In the genomic region with DNA sequence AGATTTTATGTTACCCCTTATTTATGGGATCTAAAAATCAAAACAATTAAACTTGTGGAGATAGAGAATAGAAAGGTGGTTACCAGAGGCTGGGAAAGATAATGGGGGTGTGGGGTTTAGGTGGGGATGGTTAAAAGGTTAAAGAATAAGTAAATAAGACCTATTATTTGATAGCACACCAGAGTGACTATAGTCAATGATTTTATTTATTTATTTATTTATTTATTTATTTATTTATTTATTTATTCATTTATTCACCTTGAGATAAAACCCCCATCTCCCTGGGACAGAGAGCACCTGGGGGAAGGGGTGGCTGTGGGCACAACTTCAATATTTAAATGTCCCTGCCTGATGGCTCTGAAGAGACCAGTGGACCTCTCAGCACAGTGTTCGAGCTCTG, we compare ENCODE assay signal across 1 cellular context.
TF ChIP-seq lines count a peak whose summit lies in the region.

No MANE protein-coding gene starts in this region.

TF ChIP-seq in HEK293, 187 proteins besides CTCF, POLR2A, EP300 and RAD21 (continues in another document):
- TF ChIP-seq AEBP2 (tag by site-specific recombination; IDR thresholded peaks at IDR 0.05; ENCODE audit: borderline replicate concordance) (no peak), ZNF76 (tag by site-specific recombination; IDR thresholded peaks at IDR 0.05; ENCODE audit: borderline replicate concordance, low read depth) (no peak), ZBTB20 (tag by site-specific recombination; IDR thresholded peaks at IDR 0.05) (no peak), ZNF561 (tag by site-specific recombination; IDR thresholded peaks at IDR 0.05; ENCODE audit: borderline replicate concordance) (no peak), ZNF394 (tag by site-specific recombination; IDR thresholded peaks at IDR 0.05; ENCODE audit: borderline replicate concordance) (peak; percentile 78; the same call in 1 of the 2 replicates), ZNF843 (tag by site-specific recombination; IDR thresholded peaks at IDR 0.05) (no peak), ZNF596 (tag by site-specific recombination; IDR thresholded peaks at IDR 0.05) (no peak), ZNF558 (tag by site-specific recombination; IDR thresholded peaks at IDR 0.05) (no peak), ZNF830 (tag by site-specific recombination; IDR thresholded peaks at IDR 0.05; ENCODE audit: low read depth) (no peak), ZNF571 (tag by site-specific recombination; IDR thresholded peaks at IDR 0.05) (no peak), ZFP3 (tag by site-specific recombination; IDR thresholded peaks at IDR 0.05; ENCODE audit: low read depth) (no peak), ZNF114 (tag by site-specific recombination; IDR thresholded peaks at IDR 0.05) (no peak), GLI2 (tag by site-specific recombination; IDR thresholded peaks at IDR 0.05; ENCODE audit: borderline replicate concordance, low read depth) (no peak), ZNF660 (tag by site-specific recombination; IDR thresholded peaks at IDR 0.05) (no peak), SETDB1 (IDR thresholded peaks at IDR 0.05; ENCODE audit: insufficient read length, low read length) (no peak), ZNF510 (tag by site-specific recombination; IDR thresholded peaks at IDR 0.05; ENCODE audit: insufficient replicate concordance) (no peak), ZNF654 (tag by site-specific recombination; IDR thresholded peaks at IDR 0.05; ENCODE audit: low read depth) (peak; percentile 10; the same call in 1 of the 2 replicates), YY2 (tag by site-specific recombination; IDR thresholded peaks at IDR 0.05) (no peak), GLIS1 (tag by site-specific recombination; IDR thresholded peaks at IDR 0.05) (no peak), ZSCAN30 (tag by site-specific recombination; IDR thresholded peaks at IDR 0.05) (no peak), SP2 (tag by site-specific recombination; IDR thresholded peaks at IDR 0.05) (no peak), ZNF664 (tag by site-specific recombination; IDR thresholded peaks at IDR 0.05) (0 out of 2 replicates have a peak, but pooled peaks have one; percentile 8), ZBTB17 (tag by site-specific recombination; IDR thresholded peaks at IDR 0.05) (no peak), MZF1 (tag by site-specific recombination; IDR thresholded peaks at IDR 0.05; ENCODE audit: borderline replicate concordance) (no peak), ZNF623 (tag by site-specific recombination; IDR thresholded peaks at IDR 0.05) (0 out of 2 replicates have a peak, but pooled peaks have one; percentile 34), ZNF585B (tag by site-specific recombination; IDR thresholded peaks at IDR 0.05) (no peak), SP7 (tag by site-specific recombination; IDR thresholded peaks at IDR 0.05) (no peak), ZNF2 (tag by site-specific recombination; IDR thresholded peaks at IDR 0.05) (no peak), ZNF239 (tag by site-specific recombination; IDR thresholded peaks at IDR 0.05) (no peak), GFI1B (tag by site-specific recombination; IDR thresholded peaks at IDR 0.05) (no peak), ZNF37A (tag by site-specific recombination; IDR thresholded peaks at IDR 0.05) (no peak), KLF1 (tag by site-specific recombination; IDR thresholded peaks at IDR 0.05) (no peak), YY1 (tag by site-specific recombination; IDR thresholded peaks at IDR 0.05) (no peak), ZBTB48 (tag by site-specific recombination; IDR thresholded peaks at IDR 0.05) (no peak), ZNF19 (tag by site-specific recombination; IDR thresholded peaks at IDR 0.05; ENCODE audit: low read depth) (no peak), ZSCAN4 (tag by site-specific recombination; IDR thresholded peaks at IDR 0.05) (no peak), ZNF555 (tag by site-specific recombination; conservative IDR thresholded peaks at IDR 0.05) (peak; percentile 39), ZNF426 (tag by site-specific recombination; IDR thresholded peaks at IDR 0.05) (peak; percentile 53), ZNF24 (tag by site-specific recombination; IDR thresholded peaks at IDR 0.05) (no peak), SP3 (tag by site-specific recombination; IDR thresholded peaks at IDR 0.05) (no peak), ZNF140 (tag by site-specific recombination; IDR thresholded peaks at IDR 0.05) (peak; percentile 27; the same call in 1 of the 2 replicates), EGR2 (tag by site-specific recombination; IDR thresholded peaks at IDR 0.05; ENCODE audit: low read depth) (no peak), BCL6B (tag by site-specific recombination; IDR thresholded peaks at IDR 0.05) (no peak), ZNF146 (tag by site-specific recombination; IDR thresholded peaks at IDR 0.05) (no peak), IKZF3 (tag by site-specific recombination; IDR thresholded peaks at IDR 0.05) (no peak), ZNF174 (tag by site-specific recombination; IDR thresholded peaks at IDR 0.05) (no peak)
- TF ChIP-seq, protein P1, sequence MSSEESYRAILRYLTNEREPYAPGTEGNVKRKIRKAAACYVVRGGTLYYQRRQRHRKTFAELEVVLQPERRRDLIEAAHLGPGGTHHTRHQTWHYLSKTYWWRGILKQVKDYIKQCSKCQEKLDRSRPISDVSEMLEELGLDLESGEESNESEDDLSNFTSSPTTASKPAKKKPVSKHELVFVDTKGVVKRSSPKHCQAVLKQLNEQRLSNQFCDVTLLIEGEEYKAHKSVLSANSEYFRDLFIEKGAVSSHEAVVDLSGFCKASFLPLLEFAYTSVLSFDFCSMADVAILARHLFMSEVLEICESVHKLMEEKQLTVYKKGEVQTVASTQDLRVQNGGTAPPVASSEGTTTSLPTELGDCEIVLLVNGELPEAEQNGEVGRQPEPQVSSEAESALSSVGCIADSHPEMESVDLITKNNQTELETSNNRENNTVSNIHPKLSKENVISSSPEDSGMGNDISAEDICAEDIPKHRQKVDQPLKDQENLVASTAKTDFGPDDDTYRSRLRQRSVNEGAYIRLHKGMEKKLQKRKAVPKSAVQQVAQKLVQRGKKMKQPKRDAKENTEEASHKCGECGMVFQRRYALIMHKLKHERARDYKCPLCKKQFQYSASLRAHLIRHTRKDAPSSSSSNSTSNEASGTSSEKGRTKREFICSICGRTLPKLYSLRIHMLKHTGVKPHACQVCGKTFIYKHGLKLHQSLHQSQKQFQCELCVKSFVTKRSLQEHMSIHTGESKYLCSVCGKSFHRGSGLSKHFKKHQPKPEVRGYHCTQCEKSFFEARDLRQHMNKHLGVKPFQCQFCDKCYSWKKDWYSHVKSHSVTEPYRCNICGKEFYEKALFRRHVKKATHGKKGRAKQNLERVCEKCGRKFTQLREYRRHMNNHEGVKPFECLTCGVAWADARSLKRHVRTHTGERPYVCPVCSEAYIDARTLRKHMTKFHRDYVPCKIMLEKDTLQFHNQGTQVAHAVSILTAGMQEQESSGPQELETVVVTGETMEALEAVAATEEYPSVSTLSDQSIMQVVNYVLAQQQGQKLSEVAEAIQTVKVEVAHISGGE (tag by site-specific recombination; conservative IDR thresholded peaks at IDR 0.05; ENCODE audit: low read depth), result peak; percentile 63
- TF ChIP-seq, protein P2, sequence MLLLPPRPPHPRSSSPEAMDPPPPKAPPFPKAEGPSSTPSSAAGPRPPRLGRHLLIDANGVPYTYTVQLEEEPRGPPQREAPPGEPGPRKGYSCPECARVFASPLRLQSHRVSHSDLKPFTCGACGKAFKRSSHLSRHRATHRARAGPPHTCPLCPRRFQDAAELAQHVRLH (tag by site-specific recombination; IDR thresholded peaks at IDR 0.05), result no peak
- TF ChIP-seq, protein P3, sequence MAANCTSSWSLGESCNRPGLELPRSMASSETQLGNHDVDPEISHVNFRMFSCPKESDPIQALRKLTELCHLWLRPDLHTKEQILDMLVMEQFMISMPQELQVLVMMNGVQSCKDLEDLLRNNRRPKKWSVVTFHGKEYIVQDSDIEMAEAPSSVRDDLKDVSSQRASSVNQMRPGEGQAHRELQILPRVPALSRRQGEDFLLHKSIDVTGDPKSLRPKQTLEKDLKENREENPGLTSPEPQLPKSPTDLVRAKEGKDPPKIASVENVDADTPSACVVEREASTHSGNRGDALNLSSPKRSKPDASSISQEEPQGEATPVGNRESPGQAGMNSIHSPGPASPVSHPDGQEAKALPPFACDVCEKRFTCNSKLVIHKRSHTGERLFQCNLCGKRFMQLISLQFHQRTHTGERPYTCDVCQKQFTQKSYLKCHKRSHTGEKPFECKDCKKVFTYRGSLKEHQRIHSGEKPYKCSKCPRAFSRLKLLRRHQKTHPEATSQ (tag by site-specific recombination; IDR thresholded peaks at IDR 0.05), result no peak
- TF ChIP-seq, protein P4, sequence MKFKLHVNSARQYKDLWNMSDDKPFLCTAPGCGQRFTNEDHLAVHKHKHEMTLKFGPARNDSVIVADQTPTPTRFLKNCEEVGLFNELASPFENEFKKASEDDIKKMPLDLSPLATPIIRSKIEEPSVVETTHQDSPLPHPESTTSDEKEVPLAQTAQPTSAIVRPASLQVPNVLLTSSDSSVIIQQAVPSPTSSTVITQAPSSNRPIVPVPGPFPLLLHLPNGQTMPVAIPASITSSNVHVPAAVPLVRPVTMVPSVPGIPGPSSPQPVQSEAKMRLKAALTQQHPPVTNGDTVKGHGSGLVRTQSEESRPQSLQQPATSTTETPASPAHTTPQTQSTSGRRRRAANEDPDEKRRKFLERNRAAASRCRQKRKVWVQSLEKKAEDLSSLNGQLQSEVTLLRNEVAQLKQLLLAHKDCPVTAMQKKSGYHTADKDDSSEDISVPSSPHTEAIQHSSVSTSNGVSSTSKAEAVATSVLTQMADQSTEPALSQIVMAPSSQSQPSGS (tag by site-specific recombination; IDR thresholded peaks at IDR 0.05; ENCODE audit: low read depth), result no peak
- TF ChIP-seq, protein P5, sequence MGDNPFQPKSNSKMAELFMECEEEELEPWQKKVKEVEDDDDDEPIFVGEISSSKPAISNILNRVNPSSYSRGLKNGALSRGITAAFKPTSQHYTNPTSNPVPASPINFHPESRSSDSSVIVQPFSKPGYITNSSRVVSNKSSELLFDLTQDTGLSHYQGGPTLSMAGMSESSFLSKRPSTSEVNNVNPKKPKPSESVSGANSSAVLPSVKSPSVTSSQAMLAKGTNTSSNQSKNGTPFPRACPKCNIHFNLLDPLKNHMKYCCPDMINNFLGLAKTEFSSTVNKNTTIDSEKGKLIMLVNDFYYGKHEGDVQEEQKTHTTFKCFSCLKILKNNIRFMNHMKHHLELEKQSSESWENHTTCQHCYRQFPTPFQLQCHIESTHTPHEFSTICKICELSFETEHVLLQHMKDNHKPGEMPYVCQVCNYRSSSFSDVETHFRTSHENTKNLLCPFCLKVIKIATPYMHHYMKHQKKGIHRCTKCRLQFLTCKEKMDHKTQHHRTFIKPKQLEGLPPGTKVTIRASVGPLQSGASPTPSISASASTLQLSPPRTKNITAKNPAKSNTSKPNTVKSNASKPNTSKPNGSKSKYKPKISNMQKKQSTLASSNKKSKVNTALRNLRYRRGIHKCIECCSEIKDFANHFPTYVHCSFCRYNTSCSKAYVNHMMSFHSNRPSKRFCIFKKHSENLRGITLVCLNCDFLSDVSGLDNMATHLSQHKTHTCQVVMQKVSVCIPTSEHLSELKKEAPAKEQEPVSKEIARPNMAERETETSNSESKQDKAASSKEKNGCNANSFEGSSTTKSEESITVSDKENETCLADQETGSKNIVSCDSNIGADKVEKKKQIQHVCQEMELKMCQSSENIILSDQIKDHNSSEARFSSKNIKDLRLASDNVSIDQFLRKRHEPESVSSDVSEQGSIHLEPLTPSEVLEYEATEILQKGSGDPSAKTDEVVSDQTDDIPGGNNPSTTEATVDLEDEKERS (tag by site-specific recombination; IDR thresholded peaks at IDR 0.05), result no peak
- TF ChIP-seq, protein P6, sequence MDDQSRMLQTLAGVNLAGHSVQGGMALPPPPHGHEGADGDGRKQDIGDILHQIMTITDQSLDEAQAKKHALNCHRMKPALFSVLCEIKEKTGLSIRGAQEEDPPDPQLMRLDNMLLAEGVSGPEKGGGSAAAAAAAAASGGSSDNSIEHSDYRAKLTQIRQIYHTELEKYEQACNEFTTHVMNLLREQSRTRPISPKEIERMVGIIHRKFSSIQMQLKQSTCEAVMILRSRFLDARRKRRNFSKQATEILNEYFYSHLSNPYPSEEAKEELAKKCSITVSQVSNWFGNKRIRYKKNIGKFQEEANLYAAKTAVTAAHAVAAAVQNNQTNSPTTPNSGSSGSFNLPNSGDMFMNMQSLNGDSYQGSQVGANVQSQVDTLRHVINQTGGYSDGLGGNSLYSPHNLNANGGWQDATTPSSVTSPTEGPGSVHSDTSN (CRISPR knock-in tag; IDR thresholded peaks at IDR 0.05), result no peak
